Comparison of ENCODE assay signal across 28 cellular contexts in genomic region chr21:46014828-46015227, GRCh38.
"Had no signal": no experiment of that assay in that cellular context is flagged by ENCODE, and none has a peak within 500 bp of the region (broad histone marks: within the 10 kb centered on the region; RNA-seq: fewer than 3 reads in every experiment).

No MANE protein-coding gene starts in this region.

- ATAC-seq: effector memory CD8-positive, alpha-beta T cell; esophagus mucosa; foreskin keratinocyte; gastrocnemius medialis; gastroesophageal sphincter; heart left ventricle; heart right ventricle had no signal

- H3K27ac Mint-ChIP-seq: dendritic cell treated with granulocyte-macrophage colony-stimulating factor and Interleukin-4, amounts not matched to agents 40 ng/mL and 50 ng/mL, for 4 days; effector memory CD8-positive, alpha-beta T cell; endodermal cell had no signal

- DNase-seq: colonic mucosa; cortex of kidney; dermis blood vessel endothelial cell; dorsolateral prefrontal cortex; effector CD4-positive, alpha-beta T cell; effector CD8-positive, alpha-beta T cell; effector memory CD4-positive, alpha-beta T cell; effector memory CD8-positive, alpha-beta T cell; endodermal cell; erythroblast; esophagus squamous epithelium; foreskin fibroblast; foreskin keratinocyte; foreskin melanocyte; gastrocnemius medialis; glutamatergic neuron; heart left ventricle; heart right ventricle had no signal

- FAIRE-seq: colon, endometrium, endothelial cell of umbilical vein, frontal cortex had no signal

- H3K27ac ChIP-seq: colonic mucosa, coronary artery, dorsolateral prefrontal cortex, epithelial cell of prostate, esophagus muscularis mucosa, esophagus squamous epithelium, foreskin keratinocyte, gastrocnemius medialis, gastroesophageal sphincter, heart left ventricle, heart right ventricle had no signal

- H3K4me3 Mint-ChIP-seq: dendritic cell treated with granulocyte-macrophage colony-stimulating factor and Interleukin-4, amounts not matched to agents 40 ng/mL and 50 ng/mL, for 4 days; effector memory CD8-positive, alpha-beta T cell; endodermal cell had no signal

- H3K27me3 ChIP-seq: colonic mucosa, esophagus muscularis mucosa, gastroesophageal sphincter, heart left ventricle had no signal

- H3K4me1 ChIP-seq: colonic mucosa, esophagus squamous epithelium, foreskin keratinocyte, gastrocnemius medialis, heart left ventricle, heart right ventricle had no signal

- H3K36me3 ChIP-seq: colonic mucosa, esophagus muscularis mucosa, esophagus squamous epithelium, gastrocnemius medialis, gastroesophageal sphincter, heart left ventricle, heart right ventricle had no signal

- H3K9me3 ChIP-seq: colonic mucosa, esophagus muscularis mucosa, esophagus squamous epithelium, gastrocnemius medialis, gastroesophageal sphincter, heart left ventricle, heart right ventricle had no signal

- H3K9me3 Mint-ChIP-seq: dendritic cell treated with granulocyte-macrophage colony-stimulating factor and Interleukin-4, amounts not matched to agents 40 ng/mL and 50 ng/mL, for 4 days; effector memory CD8-positive, alpha-beta T cell; endodermal cell had no signal

- H3K4me3 ChIP-seq: colonic mucosa, coronary artery, dorsolateral prefrontal cortex, esophagus muscularis mucosa, esophagus squamous epithelium, gastrocnemius medialis, gastroesophageal sphincter, heart left ventricle, heart right ventricle had no signal
